Comparison of ENCODE assay signal across 33 cellular contexts in genomic region chrX:153102436-153102835, GRCh38. TPM values are rescaled to one million over a fixed set of nuclear protein-coding genes. Genes with fewer than 3 reads are reported as not detected.
"Had no signal": no experiment of that assay in that cellular context is flagged by ENCODE, and none has a peak within 500 bp of the region (broad histone marks: within the 10 kb centered on the region; RNA-seq: fewer than 3 reads in every experiment).

No MANE protein-coding gene starts in this region.

- H3K27ac Mint-ChIP-seq: activated CD4-positive, alpha-beta T cell treated with anti-CD3 and anti-CD28 coated beads, Interleukin-2, amount 10 ng/mL, durations not matched to agents 24 days and 14 days; activated CD8-positive, alpha-beta T cell treated with anti-CD3 and anti-CD28 coated beads, Interleukin-2, amount 10 ng/mL, durations not matched to agents 7 days and 5 days; activated naive CD4-positive, alpha-beta T cell treated with anti-CD3 and anti-CD28 coated beads, Interleukin-2, amount 50 U/mL, for 24 hours; activated naive CD8-positive, alpha-beta T cell treated with anti-CD3 and anti-CD28 coated beads, Interleukin-2, amount 10 ng/mL, durations not matched to agents 7 days and 5 days; activated T-cell treated with anti-CD3 and anti-CD28 coated beads, Interleukin-2, amount 50 U/mL, for 24 hours; activated T-helper 2 cell treated with anti-CD3 and anti-CD28 coated beads, Interferon-gamma antibody, Interleukin-2, Interleukin-4, amounts not matched to agents 10 μg/mL and 5 μg/mL and 100 μg/mL, durations not matched to agents 14 hours and 24 hours and 36 hours had no signal

- H3K36me3 ChIP-seq: adrenal gland, breast epithelium, WERI-Rb-1 had no signal

- DNase-seq: activated CD4-positive, alpha-beta T cell treated with anti-CD3 and anti-CD28 coated beads, Interleukin-2, amount 10 ng/mL, durations not matched to agents 24 days and 14 days; activated CD4-positive, alpha-beta T cell treated with anti-CD3 and anti-CD28 coated beads, Interleukin-2, amount 50 U/mL, for 48 hours; activated CD8-positive, alpha-beta T cell treated with anti-CD3 and anti-CD28 coated beads, Interleukin-2, amount 10 ng/mL, durations not matched to agents 7 days and 5 days; activated gamma-delta T cell; activated naive CD4-positive, alpha-beta T cell treated with Interleukin-2 at 50 U/mL for 16 hours; activated naive CD8-positive, alpha-beta T cell treated with anti-CD3 and anti-CD28 coated beads, Interleukin-2, amount 10 ng/mL, durations not matched to agents 7 days and 5 days; activated T-cell treated with anti-CD3 and anti-CD28 coated beads, Interleukin-2, amount 50 U/mL, for 24 hours; adrenal gland; body of pancreas; caudate nucleus; cerebellar nuclear complex; NCI-H1092 treated with DMSO at 0.1 percent for 48 hours; NCI-H1417; NCI-H146; NCI-H187; NCI-H2029 treated with DMSO at 0.1 percent for 48 hours; NCI-H2107; NCI-H226; NCI-H446 treated with DMSO at 0.1 percent for 48 hours; NCI-H524; NCI-H69; NK-92 treated with Interleukin-12 subunit alpha and Interleukin-12 subunit beta, amount 100 ng/mL, for 24 hours; SIG-M5; T1000; WERI-Rb-1 had no signal

- H3K4me3 Mint-ChIP-seq: activated CD4-positive, alpha-beta T cell treated with anti-CD3 and anti-CD28 coated beads, Interleukin-2, amount 10 ng/mL, durations not matched to agents 24 days and 14 days; activated CD8-positive, alpha-beta T cell treated with anti-CD3 and anti-CD28 coated beads, Interleukin-2, amount 10 ng/mL, durations not matched to agents 7 days and 5 days; activated naive CD4-positive, alpha-beta T cell treated with anti-CD3 and anti-CD28 coated beads, Interleukin-2, amount 50 U/mL, for 24 hours; activated naive CD8-positive, alpha-beta T cell treated with anti-CD3 and anti-CD28 coated beads, Interleukin-2, amount 10 ng/mL, durations not matched to agents 7 days and 5 days; activated T-cell treated with anti-CD3 and anti-CD28 coated beads, Interleukin-2, amount 50 U/mL, for 24 hours had no signal

- H3K27ac ChIP-seq: adrenal gland, body of pancreas, breast epithelium, RWPE1, WERI-Rb-1 had no signal

- H3K27me3 Mint-ChIP-seq: activated CD4-positive, alpha-beta T cell treated with anti-CD3 and anti-CD28 coated beads, Interleukin-2, amount 10 ng/mL, durations not matched to agents 24 days and 14 days; activated naive CD4-positive, alpha-beta T cell treated with anti-CD3 and anti-CD28 coated beads, Interleukin-2, amount 50 U/mL, for 24 hours; activated naive CD8-positive, alpha-beta T cell treated with anti-CD3 and anti-CD28 coated beads, Interleukin-2, amount 10 ng/mL, durations not matched to agents 7 days and 5 days had no signal

- ATAC-seq: activated CD8-positive, alpha-beta T cell treated with anti-CD3 and anti-CD28 coated beads, Interleukin-2, amount 10 ng/mL, durations not matched to agents 7 days and 5 days; body of pancreas; Right ventricle myocardium inferior; SK-N-SH treated with all-trans-retinoic acid at 6 μM for 48 hours had no signal

- H3K4me3 ChIP-seq: adrenal gland, body of pancreas, breast epithelium, PC-9 had no signal

- H3K4me1 ChIP-seq: adrenal gland, body of pancreas, breast epithelium had no signal

- H3K27me3 ChIP-seq: body of pancreas had no signal

- H3K9me3 ChIP-seq: adrenal gland, body of pancreas had no signal

RNA-seq across cellular contexts. Expression of gene PNMA6A, which starts 30.2 kb away (rescaled TPM):
- total RNA-seq: M059J, PC-9 had no signal

RNA-seq across cellular contexts. Expression of gene PNMA3, which starts 46.2 kb away (rescaled TPM):
- total RNA-seq: M059J, PC-9 had no signal
